Comparison of ENCODE assay signal across 8 cellular contexts in the genomic region with DNA sequence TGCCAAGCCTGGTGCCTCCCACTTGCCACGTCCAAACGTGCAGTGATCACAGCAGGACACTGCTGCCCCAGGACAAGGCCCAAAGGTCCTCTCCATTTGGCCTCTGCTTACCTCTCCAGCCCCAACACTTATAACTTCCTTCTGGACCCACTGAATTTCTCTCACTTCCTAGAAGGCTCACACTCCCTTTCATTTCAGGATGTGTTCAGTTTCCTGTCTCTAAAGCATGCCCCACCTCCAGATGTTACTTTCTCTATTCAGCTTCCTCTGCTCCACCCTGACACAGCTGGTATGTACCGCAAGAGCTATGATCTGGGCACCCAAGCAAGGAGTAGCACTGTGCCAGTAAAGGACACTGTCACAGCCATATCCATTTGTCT. TPM values are rescaled to one million over a fixed set of nuclear protein-coding genes. Genes with fewer than 3 reads are reported as not detected.
DNase-seq lines count a peak whose midpoint lies in the region; ATAC-seq lines count a peak whose summit lies in the region.

No MANE protein-coding gene starts in this region.

- peaks cover 9% of the 10 kb centered on the region for H3K36me3 Mint-ChIP-seq in activated T-cell treated with anti-CD3 and anti-CD28 coated beads, Interleukin-2, amount 50 U/mL, for 4 hours (ENCODE audit: insufficient read depth)
- H3K36me3 Mint-ChIP-seq in immature natural killer cell = peaks cover 5 to 9% (median 9%) of the 10 kb centered on the region in 3 donors
- H3K36me3 Mint-ChIP-seq in stimulated activated naive CD8-positive, alpha-beta T cell treated with anti-CD3 and anti-CD28 coated beads, Interleukin-15, Interleukin-2, amounts not matched to agents 100 ng/mL and 50 ng/mL, for 24 hours (ENCODE audit: low read depth) = peaks cover 12% of the 10 kb centered on the region

- peak overlapping the region; percentile 89 for H3K27ac ChIP-seq in KOPT-K1 (ENCODE audit: low read depth, low read length, poor library complexity, severe bottlenecking)

- H3K27ac Mint-ChIP-seq in immature natural killer cell = peak overlapping the region; percentile 94 to 100 (median 96)
- H3K27ac Mint-ChIP-seq in stimulated activated naive CD8-positive, alpha-beta T cell treated with anti-CD3 and anti-CD28 coated beads, Interleukin-15, Interleukin-2, amounts not matched to agents 100 ng/mL and 50 ng/mL, for 24 hours = peak overlapping the region; percentile 93

- H3K9me3 ChIP-seq in KOPT-K1 (ENCODE audit: insufficient read depth, low read length, poor library complexity, severe bottlenecking) = no peaks in the 10 kb centered on the region

- H3K4me3 Mint-ChIP-seq in activated T-cell treated with anti-CD3 and anti-CD28 coated beads, Interleukin-2, amount 50 U/mL, for 4 hours = peak overlapping the region; percentile 79
- peak overlapping the region; percentile 85 to 93 (median 88) for H3K4me3 Mint-ChIP-seq in immature natural killer cell
- H3K4me3 Mint-ChIP-seq in stimulated activated naive CD8-positive, alpha-beta T cell treated with anti-CD3 and anti-CD28 coated beads, Interleukin-15, Interleukin-2, amounts not matched to agents 100 ng/mL and 50 ng/mL, for 24 hours = peak overlapping the region; percentile 89

- peak; percentile 21 for DNase-seq in activated T-cell treated with anti-CD3 and anti-CD28 coated beads, Interleukin-2, amount 50 U/mL, for 4 hours
- DNase-seq in immature natural killer cell (peak; percentile 71 to 73 (median 72)), OCI-M2 (lab: John Stamatoyannopoulos, UW; ENCODE audit: unreplicated experiment) (no peak), amniotic stem cell (lab: John Stamatoyannopoulos, UW) (no peak)

- ATAC-seq in GM21529 (IDR thresholded peaks at IDR 0.05; ENCODE audit: unreplicated experiment) = peak; percentile 96
- peak; percentile 88 to 90 for ATAC-seq in activated T-cell treated with anti-CD3 and anti-CD28 coated beads, Interleukin-2, amount 50 U/mL, for 4 hours

- peak overlapping the region; percentile 76 for H3K4me3 ChIP-seq in GM08714 (ENCODE audit: low read length)

- peaks cover 31% of the 10 kb centered on the region for H3K4me1 Mint-ChIP-seq in activated T-cell treated with anti-CD3 and anti-CD28 coated beads, Interleukin-2, amount 50 U/mL, for 4 hours (ENCODE audit: low read depth)
- H3K4me1 Mint-ChIP-seq in immature natural killer cell = peaks cover 66 to 67% of the 10 kb centered on the region in 2 donors
- H3K4me1 Mint-ChIP-seq in stimulated activated naive CD8-positive, alpha-beta T cell treated with anti-CD3 and anti-CD28 coated beads, Interleukin-15, Interleukin-2, amounts not matched to agents 100 ng/mL and 50 ng/mL, for 24 hours (ENCODE audit: low read depth) = peaks cover 38% of the 10 kb centered on the region

- no peaks in the 10 kb centered on the region for H3K36me3 ChIP-seq in KOPT-K1 (ENCODE audit: insufficient read depth, low read length)

- H3K27me3 Mint-ChIP-seq in activated T-cell treated with anti-CD3 and anti-CD28 coated beads, Interleukin-2, amount 50 U/mL, for 4 hours (ENCODE audit: low read depth) = no peaks in the 10 kb centered on the region
- peaks cover 0 to 14% (median 10%) of the 10 kb centered on the region in 3 donors for H3K27me3 Mint-ChIP-seq in immature natural killer cell (ENCODE audit: low read depth in 3 of 3)
- H3K27me3 Mint-ChIP-seq in stimulated activated naive CD8-positive, alpha-beta T cell treated with anti-CD3 and anti-CD28 coated beads, Interleukin-15, Interleukin-2, amounts not matched to agents 100 ng/mL and 50 ng/mL, for 24 hours = no peaks in the 10 kb centered on the region

- H3K9me3 Mint-ChIP-seq in activated T-cell treated with anti-CD3 and anti-CD28 coated beads, Interleukin-2, amount 50 U/mL, for 4 hours = no peaks in the 10 kb centered on the region
- H3K9me3 Mint-ChIP-seq in immature natural killer cell = peaks cover 0 to 4% (median 0%) of the 10 kb centered on the region in 6 donors
- peaks cover 6% of the 10 kb centered on the region for H3K9me3 Mint-ChIP-seq in stimulated activated naive CD8-positive, alpha-beta T cell treated with anti-CD3 and anti-CD28 coated beads, Interleukin-15, Interleukin-2, amounts not matched to agents 100 ng/mL and 50 ng/mL, for 24 hours

RNA-seq across cellular contexts. Expression of a gene that starts 33.0 kb away (rescaled TPM):
- total RNA-seq in activated T-cell treated with anti-CD3 and anti-CD28 coated beads, Interleukin-2, amount 50 U/mL, for 4 hours = 1 to 10 TPM; 4.7 to 7.4 (median 7.2) TPM
- 1 to 10 TPM; 3.6 to 9.9 (median 5.4) TPM for polyA plus RNA-seq in immature natural killer cell

RNA-seq across cellular contexts. Expression of a gene that starts 51.6 kb away (rescaled TPM):
- 10 to 100 TPM; 10.8 to 20.0 (median 17.1) TPM for total RNA-seq in activated T-cell treated with anti-CD3 and anti-CD28 coated beads, Interleukin-2, amount 50 U/mL, for 4 hours
- polyA plus RNA-seq in immature natural killer cell = 10 to 100 TPM; 13.6 to 20.9 (median 20.0) TPM

RNA-seq across cellular contexts. Expression of a gene that starts 51.7 kb away (rescaled TPM):
- total RNA-seq in activated T-cell treated with anti-CD3 and anti-CD28 coated beads, Interleukin-2, amount 50 U/mL, for 4 hours = 10 to 100 TPM in 2 of 3 donors, 1 to 10 TPM in 1; 9.5 to 13.3 (median 12.7) TPM
- polyA plus RNA-seq in immature natural killer cell = 1 to 10 TPM; 2.4 to 6.4 (median 3.5) TPM

Comparison
In these comparisons a context has a peak if more than half of its experiments do, and no peak if none do; other contexts are left out.
1. DNase-seq: peak in activated T-cell treated with anti-CD3 and anti-CD28 coated beads, Interleukin-2, amount 50 U/mL, for 4 hours (single experiment) and immature natural killer cell (3 of 3); none in OCI-M2 (single experiment) and amniotic stem cell (single experiment).
2. Peak in every context shown above with its lines, with median percentiles within 50 percentile points of each other: H3K4me3 Mint-ChIP-seq.